In genomic region chr1:51878616-51879336, GRCh38 we compare ENCODE assay signal across 8 cellular contexts. TPM values are rescaled to one million over a fixed set of nuclear protein-coding genes. Genes with fewer than 3 reads are reported as not detected.
A peak's percentile ranks its signal among the peaks of the same experiment; 100 is the strongest.
DNase-seq lines count a peak whose midpoint lies in the region; ATAC-seq and TF ChIP-seq lines count a peak whose summit lies in the region.

Gene NRDC, minus strand, starts transcription at chr1:51878727. Its CDS starts 112 bp downstream, at chr1:51878615.

- peak within 1 kb of the TSS; percentile 94 for H3K27ac ChIP-seq in lower lobe of right lung

- peak within 1 kb of the TSS; percentile 86 for H3K4me3 ChIP-seq in lower lobe of right lung

- intact Hi-C loops in lower lobe of right lung (cut with DNase I), result no loop called here

- H3K36me3 ChIP-seq in lower lobe of right lung, result no peaks in the 10 kb centered on the region

- TF ChIP-seq CTCF in GM20000 (IDR thresholded peaks at IDR 0.05; ENCODE audit: extremely low read depth, missing control alignments) (no peak), lower lobe of right lung (IDR thresholded peaks at IDR 0.05) (no peak)

- H3K27me3 ChIP-seq in lower lobe of right lung (ENCODE audit: low read depth), result peaks cover 7% of the 10 kb centered on the region

- peaks cover 36% of the 10 kb centered on the region for H3K4me1 ChIP-seq in lower lobe of right lung

- peak; percentile 98 to 99 for ATAC-seq in lower lobe of right lung

- peak; percentile 100 for DNase-seq in COLO668 (lab: John Stamatoyannopoulos, UW; ENCODE audit: unreplicated experiment)
- DNase-seq in GM20000 (ENCODE audit: low spot score), result peak; percentile 93
- DNase-seq in HS-5 (ENCODE audit: low read depth), result peak; percentile 99
- peak; percentile 97 for DNase-seq in NK-92 (lab: John Stamatoyannopoulos, UW; ENCODE audit: unreplicated experiment)
- DNase-seq in activated CD8-positive, alpha-beta memory T cell treated with anti-CD3 and anti-CD28 coated beads for 1 hour (ENCODE audit: extremely low read depth in 1 of 2, low read depth in 1 of 2), result peak; percentile 99 to 100
- DNase-seq in effector CD8-positive, alpha-beta T cell (lab: John Stamatoyannopoulos, UW), result peak; percentile 99
- DNase-seq in lower lobe of right lung, result peak; percentile 100
- DNase-seq in stimulated activated CD4-positive, alpha-beta T cell treated with anti-CD3 and anti-CD28 coated beads, TNF-alpha, amount 100 ng/mL, for 24 hours (ENCODE audit: low read depth in 3 of 3), result peak; percentile 99 to 100 (median 99)

- no peaks in the 10 kb centered on the region for H3K9me3 ChIP-seq in lower lobe of right lung

RNA-seq across cellular contexts. Expression of gene NRDC, which starts in this region (rescaled TPM):
- 115 TPM for total RNA-seq in lower lobe of right lung

Comparison
In these comparisons a context has a peak if more than half of its experiments do, and no peak if none do; other contexts are left out.
1. Peak in every context shown above with its lines: DNase-seq, ATAC-seq, H3K4me3 ChIP-seq and H3K27ac ChIP-seq.